Comparison of ENCODE assay signal across 1 cellular context in genomic region chr6:166381733-166382499, GRCh38.
A peak's percentile ranks its signal among the peaks of the same experiment; 100 is the strongest.
TF ChIP-seq lines count a peak whose summit lies in the region.

No MANE protein-coding gene starts in this region.

TF ChIP-seq in K562, 482 proteins besides CTCF, POLR2A, EP300 and RAD21 (continued from another document and continues in another):
- TF ChIP-seq YY1 (IDR thresholded peaks at IDR 0.05; ENCODE audit: borderline replicate concordance in 1 of 3, control insufficient read depth in 1 of 3, extremely low read depth in 1 of 3, insufficient read depth in 3 of 3, insufficient read length in 1 of 3, insufficient replicate concordance in 2 of 3, low read depth in 1 of 3, low read length in 2 of 3), result peak in 2 of 3 experiments; percentile 46 to 54
- TF ChIP-seq NFIC (IDR thresholded peaks at IDR 0.05), result 0 out of 2 replicates have a peak, but pooled peaks have one; percentile 7
- TF ChIP-seq CREM (IDR thresholded peaks at IDR 0.05; ENCODE audit: low read depth), result peak; percentile 62
- no peak for TF ChIP-seq MCM5 (IDR thresholded peaks at IDR 0.05; ENCODE audit: low read depth)
- TF ChIP-seq TFAM (CRISPR knock-in tag; conservative IDR thresholded peaks at IDR 0.05), result no peak
- 0 out of 2 replicates have a peak, but pooled peaks have one; percentile 10 for TF ChIP-seq SMARCC2 (IDR thresholded peaks at IDR 0.05; ENCODE audit: low read depth)
- TF ChIP-seq, protein P1, sequence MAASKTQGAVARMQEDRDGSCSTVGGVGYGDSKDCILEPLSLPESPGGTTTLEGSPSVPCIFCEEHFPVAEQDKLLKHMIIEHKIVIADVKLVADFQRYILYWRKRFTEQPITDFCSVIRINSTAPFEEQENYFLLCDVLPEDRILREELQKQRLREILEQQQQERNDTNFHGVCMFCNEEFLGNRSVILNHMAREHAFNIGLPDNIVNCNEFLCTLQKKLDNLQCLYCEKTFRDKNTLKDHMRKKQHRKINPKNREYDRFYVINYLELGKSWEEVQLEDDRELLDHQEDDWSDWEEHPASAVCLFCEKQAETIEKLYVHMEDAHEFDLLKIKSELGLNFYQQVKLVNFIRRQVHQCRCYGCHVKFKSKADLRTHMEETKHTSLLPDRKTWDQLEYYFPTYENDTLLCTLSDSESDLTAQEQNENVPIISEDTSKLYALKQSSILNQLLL (CRISPR knock-in tag; IDR thresholded peaks at IDR 0.05; ENCODE audit: borderline replicate concordance), result no peak
- no peak for TF ChIP-seq WHSC1 (IDR thresholded peaks at IDR 0.05; ENCODE audit: low read length)
- TF ChIP-seq LCOR (CRISPR knock-in tag; IDR thresholded peaks at IDR 0.05), result peak; percentile 57; the same call in 1 of the 2 replicates
- TF ChIP-seq DPF2 (IDR thresholded peaks at IDR 0.05), result no peak
- peak; percentile 30 to 40; a peak in 1 of 4 replicates for TF ChIP-seq NRF1 (conservative IDR thresholded peaks at IDR 0.05 in 1 of 2, IDR thresholded peaks at IDR 0.05 in 1 of 2)
- no peak for TF ChIP-seq ZNF354B (CRISPR knock-in tag; IDR thresholded peaks at IDR 0.05)
- no peak for TF ChIP-seq HIVEP1 (CRISPR knock-in tag; IDR thresholded peaks at IDR 0.05)
- TF ChIP-seq ZNF511 (CRISPR knock-in tag; IDR thresholded peaks at IDR 0.05), result 0 out of 2 replicates have a peak, but pooled peaks have one; percentile 40
- TF ChIP-seq RB1 (IDR thresholded peaks at IDR 0.05; ENCODE audit: low read depth), result peak; percentile 83; the same call in 1 of the 2 replicates
- TF ChIP-seq PCBP2 (IDR thresholded peaks at IDR 0.05; ENCODE audit: low read depth, low read length, poor library complexity, severe bottlenecking), result no peak
- peak; percentile 73 for TF ChIP-seq ZBTB2 (IDR thresholded peaks at IDR 0.05)
- 0 out of 2 replicates have a peak, but pooled peaks have one; percentile 25 for TF ChIP-seq ATF7 (IDR thresholded peaks at IDR 0.05)
- TF ChIP-seq, protein P2, sequence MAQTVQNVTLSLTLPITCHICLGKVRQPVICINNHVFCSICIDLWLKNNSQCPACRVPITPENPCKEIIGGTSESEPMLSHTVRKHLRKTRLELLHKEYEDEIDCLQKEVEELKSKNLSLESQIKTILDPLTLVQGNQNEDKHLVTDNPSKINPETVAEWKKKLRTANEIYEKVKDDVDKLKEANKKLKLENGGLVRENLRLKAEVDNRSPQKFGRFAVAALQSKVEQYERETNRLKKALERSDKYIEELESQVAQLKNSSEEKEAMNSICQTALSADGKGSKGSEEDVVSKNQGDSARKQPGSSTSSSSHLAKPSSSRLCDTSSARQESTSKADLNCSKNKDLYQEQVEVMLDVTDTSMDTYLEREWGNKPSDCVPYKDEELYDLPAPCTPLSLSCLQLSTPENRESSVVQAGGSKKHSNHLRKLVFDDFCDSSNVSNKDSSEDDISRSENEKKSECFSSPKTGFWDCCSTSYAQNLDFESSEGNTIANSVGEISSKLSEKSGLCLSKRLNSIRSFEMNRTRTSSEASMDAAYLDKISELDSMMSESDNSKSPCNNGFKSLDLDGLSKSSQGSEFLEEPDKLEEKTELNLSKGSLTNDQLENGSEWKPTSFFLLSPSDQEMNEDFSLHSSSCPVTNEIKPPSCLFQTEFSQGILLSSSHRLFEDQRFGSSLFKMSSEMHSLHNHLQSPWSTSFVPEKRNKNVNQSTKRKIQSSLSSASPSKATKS (CRISPR knock-in tag; IDR thresholded peaks at IDR 0.05), result no peak
- no peak for TF ChIP-seq NR0B1 (IDR thresholded peaks at IDR 0.05; ENCODE audit: partially characterized antibody)
- TF ChIP-seq SIN3A (IDR thresholded peaks at IDR 0.05; ENCODE audit: borderline replicate concordance in 2 of 2, control insufficient read depth in 1 of 2, low read depth in 2 of 2, low read length in 2 of 2), result peak; percentile 67 to 72; a peak in 2 of 4 replicates
- TF ChIP-seq, protein P3, sequence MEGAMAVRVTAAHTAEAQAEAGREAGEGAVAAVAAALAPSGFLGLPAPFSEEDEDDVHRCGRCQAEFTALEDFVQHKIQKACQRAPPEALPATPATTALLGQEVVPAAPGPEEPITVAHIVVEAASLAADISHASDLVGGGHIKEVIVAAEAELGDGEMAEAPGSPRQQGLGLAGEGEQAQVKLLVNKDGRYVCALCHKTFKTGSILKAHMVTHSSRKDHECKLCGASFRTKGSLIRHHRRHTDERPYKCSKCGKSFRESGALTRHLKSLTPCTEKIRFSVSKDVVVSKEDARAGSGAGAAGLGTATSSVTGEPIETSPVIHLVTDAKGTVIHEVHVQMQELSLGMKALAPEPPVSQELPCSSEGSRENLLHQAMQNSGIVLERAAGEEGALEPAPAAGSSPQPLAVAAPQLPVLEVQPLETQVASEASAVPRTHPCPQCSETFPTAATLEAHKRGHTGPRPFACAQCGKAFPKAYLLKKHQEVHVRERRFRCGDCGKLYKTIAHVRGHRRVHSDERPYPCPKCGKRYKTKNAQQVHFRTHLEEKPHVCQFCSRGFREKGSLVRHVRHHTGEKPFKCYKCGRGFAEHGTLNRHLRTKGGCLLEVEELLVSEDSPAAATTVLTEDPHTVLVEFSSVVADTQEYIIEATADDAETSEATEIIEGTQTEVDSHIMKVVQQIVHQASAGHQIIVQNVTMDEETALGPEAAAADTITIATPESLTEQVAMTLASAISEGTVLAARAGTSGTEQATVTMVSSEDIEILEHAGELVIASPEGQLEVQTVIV (CRISPR knock-in tag; IDR thresholded peaks at IDR 0.05; ENCODE audit: borderline replicate concordance), result peak; percentile 34; the same call in 1 of the 2 replicates
- TF ChIP-seq NR3C1 (CRISPR knock-in tag; IDR thresholded peaks at IDR 0.05), result 0 out of 2 replicates have a peak, but pooled peaks have one; percentile 56
- TF ChIP-seq GATAD2A (IDR thresholded peaks at IDR 0.05), result peak; percentile 91
- TF ChIP-seq NONO (IDR thresholded peaks at IDR 0.05; ENCODE audit: low read depth in 2 of 2, low read length in 1 of 2), result no peak
- TF ChIP-seq ZNF696 (CRISPR knock-in tag; conservative IDR thresholded peaks at IDR 0.05), result no peak
- peak; percentile 62 for TF ChIP-seq PCBP1 (IDR thresholded peaks at IDR 0.05; ENCODE audit: low read depth, low read length, poor library complexity, severe bottlenecking)
- peak; percentile 69 for TF ChIP-seq RBBP5 (IDR thresholded peaks at IDR 0.05; ENCODE audit: borderline replicate concordance, insufficient read depth, low read length, poor library complexity, severe bottlenecking)
- TF ChIP-seq MTA1 (IDR thresholded peaks at IDR 0.05; ENCODE audit: borderline replicate concordance), result peak; percentile 48
- TF ChIP-seq NBN (IDR thresholded peaks at IDR 0.05; ENCODE audit: low read depth), result 0 out of 2 replicates have a peak, but pooled peaks have one; percentile 17
- TF ChIP-seq SMARCA5 (IDR thresholded peaks at IDR 0.05), result 0 out of 2 replicates have a peak, but pooled peaks have one; percentile 15
- TF ChIP-seq GABPB1 (CRISPR knock-in tag; IDR thresholded peaks at IDR 0.05), result peak; percentile 70
- TF ChIP-seq, protein P4, sequence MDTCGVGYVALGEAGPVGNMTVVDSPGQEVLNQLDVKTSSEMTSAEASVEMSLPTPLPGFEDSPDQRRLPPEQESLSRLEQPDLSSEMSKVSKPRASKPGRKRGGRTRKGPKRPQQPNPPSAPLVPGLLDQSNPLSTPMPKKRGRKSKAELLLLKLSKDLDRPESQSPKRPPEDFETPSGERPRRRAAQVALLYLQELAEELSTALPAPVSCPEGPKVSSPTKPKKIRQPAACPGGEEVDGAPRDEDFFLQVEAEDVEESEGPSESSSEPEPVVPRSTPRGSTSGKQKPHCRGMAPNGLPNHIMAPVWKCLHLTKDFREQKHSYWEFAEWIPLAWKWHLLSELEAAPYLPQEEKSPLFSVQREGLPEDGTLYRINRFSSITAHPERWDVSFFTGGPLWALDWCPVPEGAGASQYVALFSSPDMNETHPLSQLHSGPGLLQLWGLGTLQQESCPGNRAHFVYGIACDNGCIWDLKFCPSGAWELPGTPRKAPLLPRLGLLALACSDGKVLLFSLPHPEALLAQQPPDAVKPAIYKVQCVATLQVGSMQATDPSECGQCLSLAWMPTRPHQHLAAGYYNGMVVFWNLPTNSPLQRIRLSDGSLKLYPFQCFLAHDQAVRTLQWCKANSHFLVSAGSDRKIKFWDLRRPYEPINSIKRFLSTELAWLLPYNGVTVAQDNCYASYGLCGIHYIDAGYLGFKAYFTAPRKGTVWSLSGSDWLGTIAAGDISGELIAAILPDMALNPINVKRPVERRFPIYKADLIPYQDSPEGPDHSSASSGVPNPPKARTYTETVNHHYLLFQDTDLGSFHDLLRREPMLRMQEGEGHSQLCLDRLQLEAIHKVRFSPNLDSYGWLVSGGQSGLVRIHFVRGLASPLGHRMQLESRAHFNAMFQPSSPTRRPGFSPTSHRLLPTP (IDR thresholded peaks at IDR 0.05; ENCODE audit: borderline replicate concordance, extremely low read depth, insufficient read length), result peak; percentile 16
- no peak for TF ChIP-seq ZNF398 (CRISPR knock-in tag; IDR thresholded peaks at IDR 0.05)
- TF ChIP-seq, protein P5, sequence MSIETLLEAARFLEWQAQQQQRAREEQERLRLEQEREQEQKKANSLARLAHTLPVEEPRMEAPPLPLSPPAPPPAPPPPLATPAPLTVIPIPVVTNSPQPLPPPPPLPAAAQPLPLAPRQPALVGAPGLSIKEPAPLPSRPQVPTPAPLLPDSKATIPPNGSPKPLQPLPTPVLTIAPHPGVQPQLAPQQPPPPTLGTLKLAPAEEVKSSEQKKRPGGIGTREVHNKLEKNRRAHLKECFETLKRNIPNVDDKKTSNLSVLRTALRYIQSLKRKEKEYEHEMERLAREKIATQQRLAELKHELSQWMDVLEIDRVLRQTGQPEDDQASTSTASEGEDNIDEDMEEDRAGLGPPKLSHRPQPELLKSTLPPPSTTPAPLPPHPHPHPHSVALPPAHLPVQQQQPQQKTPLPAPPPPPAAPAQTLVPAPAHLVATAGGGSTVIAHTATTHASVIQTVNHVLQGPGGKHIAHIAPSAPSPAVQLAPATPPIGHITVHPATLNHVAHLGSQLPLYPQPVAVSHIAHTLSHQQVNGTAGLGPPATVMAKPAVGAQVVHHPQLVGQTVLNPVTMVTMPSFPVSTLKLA (conservative IDR thresholded peaks at IDR 0.05), result peak; percentile 39 to 70; a peak in 2 of 4 replicates
- no peak for TF ChIP-seq PYGO2 (tag; IDR thresholded peaks at IDR 0.05)
- TF ChIP-seq CCNT2 (IDR thresholded peaks at IDR 0.05; ENCODE audit: borderline replicate concordance, extremely low read depth, insufficient read length, low read depth, low read length), result peak; percentile 69
- TF ChIP-seq, protein P6, sequence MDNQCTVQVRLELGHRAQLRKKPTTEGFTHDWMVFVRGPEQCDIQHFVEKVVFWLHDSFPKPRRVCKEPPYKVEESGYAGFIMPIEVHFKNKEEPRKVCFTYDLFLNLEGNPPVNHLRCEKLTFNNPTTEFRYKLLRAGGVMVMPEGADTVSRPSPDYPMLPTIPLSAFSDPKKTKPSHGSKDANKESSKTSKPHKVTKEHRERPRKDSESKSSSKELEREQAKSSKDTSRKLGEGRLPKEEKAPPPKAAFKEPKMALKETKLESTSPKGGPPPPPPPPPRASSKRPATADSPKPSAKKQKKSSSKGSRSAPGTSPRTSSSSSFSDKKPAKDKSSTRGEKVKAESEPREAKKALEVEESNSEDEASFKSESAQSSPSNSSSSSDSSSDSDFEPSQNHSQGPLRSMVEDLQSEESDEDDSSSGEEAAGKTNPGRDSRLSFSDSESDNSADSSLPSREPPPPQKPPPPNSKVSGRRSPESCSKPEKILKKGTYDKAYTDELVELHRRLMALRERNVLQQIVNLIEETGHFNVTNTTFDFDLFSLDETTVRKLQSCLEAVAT (IDR thresholded peaks at IDR 0.05), result peak in 1 of 2 experiments; percentile 11; a peak in 1 of 4 replicates
